28 cellular contexts compared by ENCODE assay signal in the genomic region with DNA sequence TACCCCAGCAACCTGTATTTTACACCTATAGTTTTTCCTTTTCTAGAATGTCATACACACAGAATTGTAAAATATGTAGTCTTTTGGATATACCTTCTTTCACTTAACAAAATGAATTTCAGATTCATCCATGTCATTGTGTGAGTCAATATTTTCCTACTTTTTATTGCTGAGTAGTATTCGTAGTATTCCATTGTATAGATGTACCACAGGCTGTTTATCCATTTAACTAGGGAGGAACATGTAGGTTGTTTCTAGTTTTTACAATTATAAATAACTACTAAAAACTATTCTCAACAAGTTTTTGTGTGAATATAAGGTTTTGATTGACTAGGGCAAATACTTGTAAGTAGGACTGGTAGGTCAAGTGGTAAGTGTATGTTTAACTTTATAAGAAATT.
"Had no signal": no experiment of that assay in that cellular context is flagged by ENCODE, and none has a peak within 500 bp of the region (broad histone marks: within the 10 kb centered on the region; RNA-seq: fewer than 3 reads in every experiment).

No MANE protein-coding gene starts in this region.

- ATAC-seq: effector memory CD8-positive, alpha-beta T cell; esophagus mucosa; foreskin keratinocyte; gastrocnemius medialis; gastroesophageal sphincter; heart left ventricle; heart right ventricle had no signal

- FAIRE-seq: colon, endometrium, endothelial cell of umbilical vein, frontal cortex had no signal

- H3K4me3 ChIP-seq: colonic mucosa, coronary artery, dorsolateral prefrontal cortex, esophagus muscularis mucosa, esophagus squamous epithelium, gastrocnemius medialis, gastroesophageal sphincter, heart left ventricle, heart right ventricle had no signal

- H3K36me3 ChIP-seq: colonic mucosa, esophagus muscularis mucosa, esophagus squamous epithelium, gastrocnemius medialis, gastroesophageal sphincter, heart left ventricle, heart right ventricle had no signal

- H3K27ac ChIP-seq: colonic mucosa, coronary artery, dorsolateral prefrontal cortex, epithelial cell of prostate, esophagus muscularis mucosa, esophagus squamous epithelium, foreskin keratinocyte, gastrocnemius medialis, gastroesophageal sphincter, heart left ventricle, heart right ventricle had no signal

- DNase-seq: colonic mucosa; cortex of kidney; dermis blood vessel endothelial cell; dorsolateral prefrontal cortex; effector CD4-positive, alpha-beta T cell; effector CD8-positive, alpha-beta T cell; effector memory CD4-positive, alpha-beta T cell; effector memory CD8-positive, alpha-beta T cell; endodermal cell; erythroblast; esophagus squamous epithelium; foreskin fibroblast; foreskin keratinocyte; foreskin melanocyte; gastrocnemius medialis; glutamatergic neuron; head of caudate nucleus; heart left ventricle; heart right ventricle had no signal

- H3K4me1 ChIP-seq: colonic mucosa, esophagus muscularis mucosa, esophagus squamous epithelium, foreskin keratinocyte, gastrocnemius medialis, gastroesophageal sphincter, heart left ventricle, heart right ventricle had no signal

- H3K27me3 ChIP-seq: colonic mucosa, dorsolateral prefrontal cortex, esophagus muscularis mucosa, gastrocnemius medialis, gastroesophageal sphincter, heart right ventricle had no signal

- H3K9me3 ChIP-seq: colonic mucosa, esophagus squamous epithelium, gastrocnemius medialis had no signal
